Comparison of ENCODE assay signal across 8 cellular contexts in genomic region chr12:24997970-24998582, GRCh38. TPM values are rescaled to one million over a fixed set of nuclear protein-coding genes. Genes with fewer than 3 reads are reported as not detected.
A peak's percentile ranks its signal among the peaks of the same experiment; 100 is the strongest.
DNase-seq lines count a peak whose midpoint lies in the region; ATAC-seq and TF ChIP-seq lines count a peak whose summit lies in the region.

No MANE protein-coding gene starts in this region.

- H3K14ac ChIP-seq in mesenchymal stem cell (ENCODE audit: low read length in 2 of 2): no peak overlapping the region

- TF ChIP-seq POLR2A in breast epithelium (IDR thresholded peaks at IDR 0.05) (no peak), Raji (IDR thresholded peaks at IDR 0.05; ENCODE audit: insufficient read depth, low read depth, low read length) (peak; percentile 50)

- H3K9ac ChIP-seq in mesenchymal stem cell (ENCODE audit: low read length): peak overlapping the region; percentile 49

- BruUV-seq in MCF 10A (replicated peaks; lab: Mats Ljungman, UMichigan): no TSS peak

- no peak overlapping the region for H2BK5ac ChIP-seq in mesenchymal stem cell (ENCODE audit: low read depth, low read length, poor library complexity, severe bottlenecking)

- peak; percentile 76 for ATAC-seq in HG02970 (IDR thresholded peaks at IDR 0.05; ENCODE audit: low FRiP score, unreplicated experiment)

- H3K27me3 ChIP-seq in breast epithelium: no peaks in the 10 kb centered on the region
- no peaks in the 10 kb centered on the region for H3K27me3 ChIP-seq in mesenchymal stem cell (ENCODE audit: control insufficient read depth in 1 of 2, insufficient read depth in 1 of 2, low read length in 2 of 2)

- H3K9me3 Mint-ChIP-seq in MCF 10A (ENCODE audit: unreplicated experiment): no peaks in the 10 kb centered on the region

- no peak overlapping the region for H3K4me3 ChIP-seq in breast epithelium
- peak overlapping the region in 1 of 2 experiments; percentile 34 for H3K4me3 ChIP-seq in mesenchymal stem cell (ENCODE audit: insufficient read depth in 1 of 2, low read depth in 1 of 2, low read length in 2 of 2)

- no peak overlapping the region for H3K18ac ChIP-seq in mesenchymal stem cell (ENCODE audit: low read depth in 1 of 2, low read length in 2 of 2)

- WGBS in mesenchymal stem cell: 55% methylated on average over 2 of the region's 4 CpGs

- H3K27me3 Mint-ChIP-seq in MCF 10A (ENCODE audit: insufficient read depth, unreplicated experiment): no peaks in the 10 kb centered on the region

- CTCF ChIA-PET in MCF 10A (lab: Yijun Ruan, JAX): interaction anchor here (0.6 to 2.0 kb wide), 8 partner anchors 15 to 137 kb away, joined by 3 to 9 read pairs (median 3); no protein-coding TSS in a partner anchor

- peak; percentile 43 for DNase-seq in MCF 10A (ENCODE audit: unreplicated experiment)
- no peak for DNase-seq in breast epithelium (ENCODE audit: low spot score in 2 of 2)
- DNase-seq in mesenchymal stem cell: peak; percentile 48
- no peak for DNase-seq in COR-L47 (lab: John Stamatoyannopoulos, UW)
- no peak for DNase-seq in hippocampal formation (lab: John Stamatoyannopoulos, UW)
- DNase-seq in NCI-H2081 treated with DMSO at 0.1 percent for 48 hours (lab: John Stamatoyannopoulos, UW): no peak

- H3K27ac Mint-ChIP-seq in MCF 10A (ENCODE audit: low read depth, unreplicated experiment): peak overlapping the region; percentile 46

- H3K4me1 Mint-ChIP-seq in MCF 10A (ENCODE audit: insufficient read depth, unreplicated experiment): peaks cover 13% of the 10 kb centered on the region

- H2BK15ac ChIP-seq in mesenchymal stem cell (ENCODE audit: low read depth, poor library complexity, severe bottlenecking): no peak overlapping the region

- no peaks in the 10 kb centered on the region for H3K79me1 ChIP-seq in mesenchymal stem cell (replicated peaks; ENCODE audit: low read length, poor library complexity, severe bottlenecking)

- no peaks in the 10 kb centered on the region for H3K9me3 ChIP-seq in breast epithelium
- no peaks in the 10 kb centered on the region for H3K9me3 ChIP-seq in mesenchymal stem cell (ENCODE audit: control insufficient read depth, low read length)

- POLR2A ChIA-PET in MCF 10A (lab: Yijun Ruan, JAX): interaction anchor here (1.1 to 6.3 kb wide), 5 partner anchors 56 to 138 kb away, joined by 3 to 43 read pairs (median 3); a partner anchor contains a TSS

- H4K91ac ChIP-seq in mesenchymal stem cell (ENCODE audit: low read length): no peak overlapping the region

- H2AFZ ChIP-seq in mesenchymal stem cell (ENCODE audit: low read depth, low read length): no peak overlapping the region

- intact Hi-C loops in MCF 10A (cut with micrococcal nuclease) (loop anchor here (10.0 kb wide), 1 partner anchor 143 kb away; no protein-coding TSS in a partner anchor), breast epithelium (cut with DNase I; ENCODE audit: low total_unique reads) (no loop called here)

- H3K23ac ChIP-seq in mesenchymal stem cell (ENCODE audit: low read length in 2 of 2): no peak overlapping the region

- no peak overlapping the region for H2BK120ac ChIP-seq in mesenchymal stem cell (ENCODE audit: low read depth, low read length)

- H3K27ac ChIP-seq in breast epithelium (no peak overlapping the region), mesenchymal stem cell (ENCODE audit: low read length, poor library complexity, severe bottlenecking) (peak overlapping the region; percentile 41)

- H3K36me3 ChIP-seq in breast epithelium: no peaks in the 10 kb centered on the region
- H3K36me3 ChIP-seq in mesenchymal stem cell (ENCODE audit: control insufficient read depth in 1 of 2, insufficient read depth in 2 of 2, low read depth in 1 of 2, low read length in 2 of 2): no peaks in the 10 kb centered on the region

- H3K4me1 ChIP-seq in breast epithelium: no peaks in the 10 kb centered on the region
- H3K4me1 ChIP-seq in mesenchymal stem cell (ENCODE audit: control insufficient read depth, insufficient read depth, low read depth, low read length): peaks cover 5% of the 10 kb centered on the region

- H3K4ac ChIP-seq in mesenchymal stem cell (ENCODE audit: low read depth in 1 of 2, low read length in 2 of 2): no peak overlapping the region

- H3K36me3 Mint-ChIP-seq in MCF 10A (ENCODE audit: insufficient read depth, unreplicated experiment): no peaks in the 10 kb centered on the region

- no peak for TF ChIP-seq CTCF in MCF 10A (IDR thresholded peaks at IDR 0.05; ENCODE audit: unreplicated experiment)
- TF ChIP-seq CTCF in breast epithelium (IDR thresholded peaks at IDR 0.05): no peak

- H3K4me3 Mint-ChIP-seq in MCF 10A (ENCODE audit: unreplicated experiment): peak overlapping the region; percentile 17

- H2BK12ac ChIP-seq in mesenchymal stem cell (ENCODE audit: low read length in 2 of 2): no peak overlapping the region

- no peak overlapping the region for H2AK5ac ChIP-seq in mesenchymal stem cell (ENCODE audit: low read length, severe bottlenecking)

- no peak overlapping the region for H3K4me2 ChIP-seq in mesenchymal stem cell (ENCODE audit: low read length, poor library complexity, severe bottlenecking)

- H4K8ac ChIP-seq in mesenchymal stem cell (ENCODE audit: low read length): no peak overlapping the region

RNA-seq across cellular contexts. Expression of gene BCAT1, which starts 49.2 kb away (rescaled TPM):
- total RNA-seq in MCF 10A (2022): 0.12 and 0.20 TPM in 2 replicates
- 10 to 100 TPM in 2 of 3 donors, 1 to 10 TPM in 1; 8.8 to 35.8 (median 12.1) TPM for total RNA-seq in breast epithelium
- 65.2 TPM for polyA plus RNA-seq in mesenchymal stem cell (2013, experiment 1 of 2)
- polyA plus RNA-seq in mesenchymal stem cell (2013, experiment 2 of 2): 68.3 TPM

Comparison
In these comparisons a context has a peak if more than half of its experiments do, and no peak if none do; other contexts are left out.
1. DNase-seq: peak in MCF 10A (single experiment) and mesenchymal stem cell (single experiment); none in breast epithelium (0 of 2), COR-L47 (single experiment), hippocampal formation (0 of 2) and NCI-H2081 treated with DMSO at 0.1 percent for 48 hours (single experiment).